ENCODE assay signal across 8 cellular contexts in genomic region chr2:69306612-69306896, GRCh38.
DNase-seq lines count a peak whose midpoint lies in the region; ATAC-seq, FAIRE-seq and TF ChIP-seq lines count a peak whose summit lies in the region.

No MANE protein-coding gene starts in this region.

- peaks cover 37% of the 10 kb centered on the region for H3K27me3 Mint-ChIP-seq in CD4-positive, alpha-beta T cell

- H3K9me3 Mint-ChIP-seq in CD4-positive, alpha-beta T cell = no peaks in the 10 kb centered on the region

- H3K4me3 ChIP-seq in OCI-LY1 (ENCODE audit: low read depth, low read length, poor library complexity, severe bottlenecking) (peak overlapping the region; percentile 63), endothelial cell of umbilical vein (replicated peaks in 1 of 3; ENCODE audit: insufficient read depth in 1 of 3, low read depth in 1 of 3, low read length in 3 of 3) (peak overlapping the region; percentile 17 to 42 (median 24))

- no peaks in the 10 kb centered on the region for H3K9me2 ChIP-seq in OCI-LY1 (ENCODE audit: low read depth, low read length)

- H3K4me3 Mint-ChIP-seq in CD4-positive, alpha-beta T cell = peak overlapping the region; percentile 79

- no peak overlapping the region for H3K27ac ChIP-seq in CD4-positive, alpha-beta T cell (ENCODE audit: low read depth, low read length)
- H3K27ac ChIP-seq in OCI-LY1 (ENCODE audit: low read depth, low read length, poor library complexity, severe bottlenecking) (no peak overlapping the region), endothelial cell of umbilical vein (ENCODE audit: insufficient read depth, low read depth, low read length) (peak overlapping the region; percentile 69)

- H3K27me3 ChIP-seq in CD4-positive, alpha-beta T cell (ENCODE audit: control insufficient read depth, insufficient read depth, low read length) = peaks cover 18% of the 10 kb centered on the region
- no peaks in the 10 kb centered on the region for H3K27me3 ChIP-seq in OCI-LY1 (ENCODE audit: insufficient read depth, low read length)
- no peaks in the 10 kb centered on the region for H3K27me3 ChIP-seq in endothelial cell of umbilical vein (ENCODE audit: control insufficient read depth in 2 of 2, insufficient read depth in 2 of 2, low read length in 2 of 2)

- CTCF ChIA-PET in CD4-positive, alpha-beta T cell (lab: Charles Lee) = interaction anchor here (1.4 to 3.4 kb wide), 2 partner anchors 11 to 14 kb away, joined by 3 to 12 read pairs; no protein-coding TSS in a partner anchor
- CTCF ChIA-PET in endothelial cell of umbilical vein (lab: Charles Lee) = interaction anchor here (0.6 to 4.2 kb wide), 36 partner anchors 8 to 370 kb away, joined by 3 to 38 read pairs (median 6); partner anchors contain the start of gene ANTXR1

- no peaks in the 10 kb centered on the region for H3F3A ChIP-seq in OCI-LY1 (ENCODE audit: insufficient read depth, low read length)

- no peak overlapping the region for H3K27ac Mint-ChIP-seq in CD4-positive, alpha-beta T cell

- H3K9ac ChIP-seq in OCI-LY1 (ENCODE audit: low read length) = no peak overlapping the region; the same call in 1 of the 2 replicates
- H3K9ac ChIP-seq in endothelial cell of umbilical vein (replicated peaks; ENCODE audit: extremely low read depth, insufficient read depth, low read length) = peak overlapping the region; percentile 70

- no peak for TF ChIP-seq POLR2A in endothelial cell of umbilical vein (IDR thresholded peaks at IDR 0.05; ENCODE audit: low read depth, low read length)

- intact Hi-C loops in CD4-positive, alpha-beta T cell (cut with DNase I, micrococcal nuclease) = loop anchor here (2.0 to 5.0 kb wide), 3 partner anchors 279 to 844 kb away; no protein-coding TSS in a partner anchor
- intact Hi-C loops in endothelial cell of umbilical vein (cut with micrococcal nuclease) = loop anchor here (1.0 to 5.0 kb wide), 6 partner anchors 32 to 224 kb away; no protein-coding TSS in a partner anchor

- H2AFZ ChIP-seq in OCI-LY1 (ENCODE audit: low read length) (no peak overlapping the region), endothelial cell of umbilical vein (ENCODE audit: low read depth, low read length) (peak overlapping the region; percentile 84)

- dilution Hi-C loops in endothelial cell of umbilical vein (cut with MboI; ENCODE audit: extremely low pct_ligation_motif_present, low sequenced_read_pairs) = no loop called here

- DNase-seq in CD4-positive, alpha-beta T cell = no peak
- DNase-seq in endothelial cell of umbilical vein (ENCODE audit: low read depth, low spot score) (peak; percentile 19), omental fat pad (ENCODE audit: low spot score) (no peak), COLO829 (ENCODE audit: low spot score) (no peak), NCI-H2029 (lab: John Stamatoyannopoulos, UW) (no peak), urothelium cell line (ENCODE audit: low spot score) (no peak), iPS-NIHi11 (ENCODE audit: low spot score) (no peak)

- no peak for TF ChIP-seq CTCF in CD4-positive, alpha-beta T cell (IDR thresholded peaks at IDR 0.05)
- TF ChIP-seq CTCF in OCI-LY1 (IDR thresholded peaks at IDR 0.05; ENCODE audit: low read length) (no peak), endothelial cell of umbilical vein (IDR thresholded peaks at IDR 0.05; ENCODE audit: extremely low read depth in 1 of 2, insufficient read depth in 1 of 2, low read depth in 1 of 2, low read length in 2 of 2) (no peak), omental fat pad (IDR thresholded peaks at IDR 0.05) (no peak)

- H3K79me2 ChIP-seq in OCI-LY1 (ENCODE audit: insufficient read depth, low read length) = no peaks in the 10 kb centered on the region
- no peaks in the 10 kb centered on the region for H3K79me2 ChIP-seq in endothelial cell of umbilical vein (ENCODE audit: control insufficient read depth, insufficient read depth, low read length)

- H3K9me3 ChIP-seq in CD4-positive, alpha-beta T cell (ENCODE audit: control insufficient read depth, low read length) = peaks cover 7% of the 10 kb centered on the region
- H3K9me3 ChIP-seq in OCI-LY1 (ENCODE audit: low read length) = no peaks in the 10 kb centered on the region
- no peaks in the 10 kb centered on the region for H3K9me3 ChIP-seq in endothelial cell of umbilical vein (replicated peaks; ENCODE audit: control insufficient read depth, insufficient read depth, low read length)

- FAIRE-seq in endothelial cell of umbilical vein (lab: Jason Lieb, UNC) (no peak), urothelium cell line (lab: Jason Lieb, UNC) (no peak)

- POLR2A ChIA-PET in CD4-positive, alpha-beta T cell (lab: Charles Lee) = interaction anchor here (1.1 kb wide), 1 partner anchor 843 kb away, joined by 3 read pairs; no protein-coding TSS in a partner anchor
- POLR2A ChIA-PET in endothelial cell of umbilical vein (lab: Charles Lee) = no interaction called here

- H3K4me1 ChIP-seq in OCI-LY1 (ENCODE audit: insufficient read depth, low read length, severe bottlenecking) (peaks cover 10% of the 10 kb centered on the region), endothelial cell of umbilical vein (ENCODE audit: control insufficient read depth, extremely low read depth, insufficient read depth, low read length) (peaks cover 11% of the 10 kb centered on the region)

- H3K36me3 Mint-ChIP-seq in CD4-positive, alpha-beta T cell (ENCODE audit: low read depth) = no peaks in the 10 kb centered on the region

- H3K4me1 Mint-ChIP-seq in CD4-positive, alpha-beta T cell (ENCODE audit: low read depth) = peaks cover 31% of the 10 kb centered on the region

- H3K4me2 ChIP-seq in OCI-LY1 (ENCODE audit: low read length) = peak overlapping the region; percentile 90
- peak overlapping the region; percentile 57 for H3K4me2 ChIP-seq in endothelial cell of umbilical vein (ENCODE audit: insufficient read depth, low read length)

- H4K20me1 ChIP-seq in OCI-LY1 (ENCODE audit: insufficient read depth, low read length) (no peaks in the 10 kb centered on the region), endothelial cell of umbilical vein (replicated peaks; ENCODE audit: control insufficient read depth, extremely low read depth, insufficient read depth, low read length) (no peaks in the 10 kb centered on the region)

- BruUV-seq in endothelial cell of umbilical vein (replicated peaks; lab: Mats Ljungman, UMichigan) = no TSS peak

- H3K36me3 ChIP-seq in OCI-LY1 (ENCODE audit: insufficient read depth, low read length) = no peaks in the 10 kb centered on the region
- H3K36me3 ChIP-seq in endothelial cell of umbilical vein (ENCODE audit: control insufficient read depth in 2 of 2, extremely low read depth in 1 of 2, insufficient read depth in 2 of 2, low read length in 2 of 2) = no peaks in the 10 kb centered on the region

- H3K9me1 ChIP-seq in endothelial cell of umbilical vein (replicated peaks; ENCODE audit: control insufficient read depth, extremely low read depth, insufficient read depth, low read length) = no peaks in the 10 kb centered on the region

- no peak for ATAC-seq in CD4-positive, alpha-beta T cell (ENCODE audit: poor library complexity)
- peak; percentile 13 for ATAC-seq in omental fat pad (ENCODE audit: low FRiP score)

TF ChIP-seq in endothelial cell of umbilical vein, 7 proteins besides CTCF, POLR2A, EP300 and RAD21:
- TF ChIP-seq JUN (IDR thresholded peaks at IDR 0.05; ENCODE audit: borderline replicate concordance, insufficient read depth, insufficient read length, low read depth) (no peak), POLR2AphosphoS5 (IDR thresholded peaks at IDR 0.05; ENCODE audit: insufficient read depth, low read depth, low read length) (no peak)
